Comparison of ENCODE assay signal across 18 cellular contexts in the genomic region with DNA sequence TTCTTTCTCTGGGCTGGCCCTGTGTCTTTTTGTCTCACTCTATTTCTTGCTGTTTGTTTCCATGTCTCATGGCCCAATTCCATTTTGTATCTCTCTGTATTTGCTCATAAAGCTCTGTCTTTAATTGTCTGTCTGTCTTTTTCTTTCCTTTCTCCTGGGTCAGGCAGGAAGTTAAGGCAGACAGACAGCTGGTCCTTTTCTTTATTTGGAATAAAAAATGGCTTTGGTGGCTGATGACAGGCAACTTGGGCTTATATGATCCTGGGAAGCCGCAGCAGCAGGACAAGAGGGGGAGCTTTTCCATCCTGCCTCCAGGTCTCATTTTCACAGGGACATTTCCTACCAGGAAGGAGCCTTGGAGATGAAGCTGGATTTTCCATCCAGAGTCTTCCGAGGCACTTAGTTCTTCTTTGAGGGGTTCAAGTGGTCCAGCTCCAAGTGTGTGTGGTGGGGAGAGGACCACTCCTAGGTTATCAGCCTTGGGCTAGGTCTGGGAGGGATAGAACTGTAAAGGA.
"Had no signal": no experiment of that assay in that cellular context is flagged by ENCODE, and none has a peak within 500 bp of the region (broad histone marks: within the 10 kb centered on the region; RNA-seq: fewer than 3 reads in every experiment).

No MANE protein-coding gene starts in this region.

- H3K4me3 Mint-ChIP-seq: endodermal cell; naive thymus-derived CD8-positive, alpha-beta T cell; neural crest cell; stimulated activated effector memory CD8-positive, alpha-beta T cell treated with anti-CD3 and anti-CD28 coated beads, Interleukin-12 subunit alpha, Interleukin-12 subunit beta, amount 100 ng/mL, for 72 hours had no signal

- H3K27me3 ChIP-seq: colonic mucosa, pancreas, right lobe of liver, transverse colon had no signal

- H3K4me1 Mint-ChIP-seq: naive thymus-derived CD8-positive, alpha-beta T cell; stimulated activated effector memory CD8-positive, alpha-beta T cell treated with anti-CD3 and anti-CD28 coated beads, Interleukin-12 subunit alpha, Interleukin-12 subunit beta, amount 100 ng/mL, for 72 hours had no signal

- H3K36me3 Mint-ChIP-seq: naive thymus-derived CD8-positive, alpha-beta T cell; stimulated activated effector memory CD8-positive, alpha-beta T cell treated with anti-CD3 and anti-CD28 coated beads, Interleukin-12 subunit alpha, Interleukin-12 subunit beta, amount 100 ng/mL, for 72 hours had no signal

- DNase-seq: cerebellar nuclear complex; colonic mucosa; dermis blood vessel endothelial cell; effector CD4-positive, alpha-beta T cell; endodermal cell; left cardiac atrium; mesendoderm; naive thymus-derived CD8-positive, alpha-beta T cell; pancreas; right lobe of liver; stimulated activated CD4-positive, alpha-beta T cell treated with anti-CD3 and anti-CD28 coated beads, Interleukin-4, amount 100 ng/mL, for 1 hour; stimulated activated CD8-positive, alpha-beta memory T cell treated with anti-CD3 and anti-CD28 coated beads, Interleukin-4, amount 100 ng/mL, for 48 hours; stimulated activated naive CD8-positive, alpha-beta T cell treated with anti-CD3 and anti-CD28 coated beads, Interleukin-15, Interleukin-2, amounts not matched to agents 100 U/mL and 50 U/mL, for 24 hours; transverse colon had no signal

- H3K27ac Mint-ChIP-seq: endodermal cell; naive thymus-derived CD8-positive, alpha-beta T cell; progenitor cell of endocrine pancreas; stimulated activated effector memory CD8-positive, alpha-beta T cell treated with anti-CD3 and anti-CD28 coated beads, Interleukin-12 subunit alpha, Interleukin-12 subunit beta, amount 100 ng/mL, for 72 hours had no signal

- H3K9me3 Mint-ChIP-seq: endodermal cell; naive thymus-derived CD8-positive, alpha-beta T cell; neural crest cell had no signal

- H3K4me3 ChIP-seq: colonic mucosa, pancreas, right lobe of liver, thoracic aorta, transverse colon had no signal

- H3K27me3 Mint-ChIP-seq: naive thymus-derived CD8-positive, alpha-beta T cell had no signal

- ATAC-seq: naive thymus-derived CD8-positive, alpha-beta T cell; pancreas; right lobe of liver; stimulated activated effector memory CD8-positive, alpha-beta T cell treated with anti-CD3 and anti-CD28 coated beads, Interleukin-12 subunit alpha, Interleukin-12 subunit beta, amount 100 ng/mL, for 72 hours; stimulated activated naive CD8-positive, alpha-beta T cell treated with anti-CD3 and anti-CD28 coated beads, Interleukin-15, Interleukin-2, amounts not matched to agents 100 U/mL and 50 U/mL, for 24 hours had no signal

- H3K27ac ChIP-seq: colonic mucosa, pancreas, right lobe of liver, thoracic aorta, transverse colon had no signal
